Comparison of ENCODE assay signal across 1 cellular context in genomic region chr1:236543065-236543669, GRCh38.
TF ChIP-seq lines count a peak whose summit lies in the region.

No MANE protein-coding gene starts in this region.

TF ChIP-seq in HCT116, 20 proteins besides CTCF, POLR2A, EP300 and RAD21 (continued from another document):
- no peak for TF ChIP-seq CEBPB (IDR thresholded peaks at IDR 0.05; ENCODE audit: low read depth)
- no peak for TF ChIP-seq ELF1 (IDR thresholded peaks at IDR 0.05; ENCODE audit: borderline replicate concordance, low read depth)
- no peak for TF ChIP-seq ZNF274 (IDR thresholded peaks at IDR 0.05; ENCODE audit: low read depth, low read length)
- no peak for TF ChIP-seq ATF3 (IDR thresholded peaks at IDR 0.05)
- no peak for TF ChIP-seq SP1 (IDR thresholded peaks at IDR 0.05; ENCODE audit: low read depth)
- TF ChIP-seq POLR2AphosphoS5 (IDR thresholded peaks at IDR 0.05; ENCODE audit: low read depth, low read length) = no peak
- no peak for TF ChIP-seq EZH2phosphoT487 (IDR thresholded peaks at IDR 0.05; ENCODE audit: borderline replicate concordance)
